14 cellular contexts compared by ENCODE assay signal in genomic region chr1:36781098-36781497, GRCh38.
"Had no signal": no experiment of that assay in that cellular context is flagged by ENCODE, and none has a peak within 500 bp of the region (broad histone marks: within the 10 kb centered on the region; RNA-seq: fewer than 3 reads in every experiment).

No MANE protein-coding gene starts in this region.

- H3K27ac ChIP-seq: gastroesophageal sphincter had no signal

- H3K4me3 ChIP-seq: gastroesophageal sphincter had no signal

- H3K4me1 ChIP-seq: gastroesophageal sphincter had no signal

- H3K9me3 ChIP-seq: gastroesophageal sphincter had no signal

- DNase-seq: activated CD4-positive, alpha-beta T cell treated with anti-CD3 and anti-CD28 coated beads for 4 hours; activated CD8-positive, alpha-beta memory T cell treated with anti-CD3 and anti-CD28 coated beads, Interleukin-2, amount 50 U/mL, for 48 hours; activated CD8-positive, alpha-beta T cell treated with anti-CD3 and anti-CD28 coated beads, Interleukin-2, amount 10 ng/mL, durations not matched to agents 7 days and 5 days; activated naive CD4-positive, alpha-beta T cell; activated naive CD8-positive, alpha-beta T cell treated with anti-CD3 and anti-CD28 coated beads, Interleukin-2, amount 50 U/mL, for 24 hours; cortex of kidney; kidney glomerular epithelial cell; mesendoderm; nephron progenitor cell; stimulated activated CD4-positive, alpha-beta T cell treated with anti-CD3 and anti-CD28 coated beads, Interleukin-12 subunit alpha, Interleukin-12 subunit beta, amount 100 ng/mL, for 4 hours; stimulated activated CD4-positive, alpha-beta T cell treated with anti-CD3 and anti-CD28 coated beads, Interleukin-2, amount 100 ng/mL, for 48 hours; stimulated activated naive CD4-positive, alpha-beta T cell treated with Interleukin-2 at 50 U/mL for 16 hours; trophoblast cell had no signal

- H3K36me3 ChIP-seq: gastroesophageal sphincter had no signal

- ATAC-seq: activated CD8-positive, alpha-beta T cell treated with anti-CD3 and anti-CD28 coated beads, Interleukin-2, amount 10 ng/mL, durations not matched to agents 7 days and 5 days; activated naive CD8-positive, alpha-beta T cell treated with anti-CD3 and anti-CD28 coated beads, Interleukin-2, amount 50 U/mL, for 24 hours; gastroesophageal sphincter had no signal
